18 cellular contexts compared by ENCODE assay signal in genomic region chr10:110217609-110218008, GRCh38.
"Had no signal": no experiment of that assay in that cellular context is flagged by ENCODE, and none has a peak within 500 bp of the region (broad histone marks: within the 10 kb centered on the region; RNA-seq: fewer than 3 reads in every experiment).

No MANE protein-coding gene starts in this region.

- H3K9me3 ChIP-seq: colonic mucosa, left lung, SJSA1, suprapubic skin, upper lobe of right lung had no signal

- DNase-seq: activated B cell treated with CpG ODN at 0.5 μM for 24 hours; activated effector memory CD4-positive, alpha-beta T cell treated with Interleukin-2 at 50 U/mL for 16 hours; activated naive CD4-positive, alpha-beta T cell treated with anti-CD3 and anti-CD28 coated beads, Interleukin-2, amount 50 U/mL, for 16 hours; colonic mucosa; effector CD8-positive, alpha-beta T cell; islet precursor cell; left lung; natural killer cell; right cardiac atrium; small intestine; stimulated activated CD4-positive, alpha-beta T cell treated with anti-CD3 and anti-CD28 coated beads, Interleukin-4, amount 100 ng/mL, for 4 hours; stimulated activated CD8-positive, alpha-beta memory T cell treated with anti-CD3 and anti-CD28 coated beads, Interleukin-4, amount 100 ng/mL, for 48 hours; stimulated activated naive CD4-positive, alpha-beta T cell treated with Interleukin-2 at 50 U/mL for 16 hours; upper lobe of right lung had no signal

- H3K27me3 ChIP-seq: colonic mucosa, left lung, SJSA1, suprapubic skin, upper lobe of right lung had no signal

- H3K4me3 ChIP-seq: colonic mucosa, left lung, SJSA1, suprapubic skin, upper lobe of right lung had no signal

- FAIRE-seq: endothelial cell of umbilical vein, frontal cortex, small intestine had no signal

- H3K27ac ChIP-seq: colonic mucosa, SJSA1, suprapubic skin, upper lobe of right lung had no signal

- ATAC-seq: left lung, natural killer cell had no signal

- H3K36me3 ChIP-seq: colonic mucosa, left lung, SJSA1, suprapubic skin, upper lobe of right lung had no signal
